ENCODE assay signal across 2 cellular contexts in genomic region chr9:121026260-121026691, GRCh38.
A peak's percentile ranks its signal among the peaks of the same experiment; 100 is the strongest.
TF ChIP-seq lines count a peak whose summit lies in the region.

No MANE protein-coding gene starts in this region.

TF ChIP-seq in GM23338, 12 proteins besides CTCF, POLR2A, EP300 and RAD21:
- TF ChIP-seq EZH2phosphoT487 (IDR thresholded peaks at IDR 0.05; ENCODE audit: unreplicated experiment) (no peak), ETS1 (IDR thresholded peaks at IDR 0.05) (no peak), REST (IDR thresholded peaks at IDR 0.05; ENCODE audit: unreplicated experiment) (no peak), ZNF114 (CRISPR knock-in tag; IDR thresholded peaks at IDR 0.05) (no peak), ZNF331 (CRISPR knock-in tag; IDR thresholded peaks at IDR 0.05; ENCODE audit: low read depth) (no peak), POLR2AphosphoS5 (IDR thresholded peaks at IDR 0.05; ENCODE audit: low read depth) (no peak), CREB1 (CRISPR knock-in tag; IDR thresholded peaks at IDR 0.05; ENCODE audit: low read depth) (no peak)

TF ChIP-seq in K562, 482 proteins besides CTCF, POLR2A, EP300 and RAD21:
- TF ChIP-seq ERF (CRISPR knock-in tag; IDR thresholded peaks at IDR 0.05) (no peak), MAFK (IDR thresholded peaks at IDR 0.05; ENCODE audit: low read length) (0 out of 2 replicates have a peak, but pooled peaks have one; percentile 4), NFE2 (IDR thresholded peaks at IDR 0.05; ENCODE audit: low read depth) (no peak)
TF ChIP-seq in K562: peak in this region for 1.
